In genomic region chr7:84055904-84056615, GRCh38 we compare ENCODE assay signal across 1 cellular context.
TF ChIP-seq lines count a peak whose summit lies in the region.

No MANE protein-coding gene starts in this region.

TF ChIP-seq in WTC11, 78 proteins besides CTCF, POLR2A, EP300 and RAD21 (continued from another document):
- TF ChIP-seq AFF4 (CRISPR knock-in tag; IDR thresholded peaks at IDR 0.05; ENCODE audit: borderline replicate concordance): no peak
- TF ChIP-seq ZNF281 (CRISPR knock-in tag; IDR thresholded peaks at IDR 0.05): no peak
TF ChIP-seq in WTC11: peak in this region for 0.
